Comparison of ENCODE assay signal across 8 cellular contexts in the genomic region with DNA sequence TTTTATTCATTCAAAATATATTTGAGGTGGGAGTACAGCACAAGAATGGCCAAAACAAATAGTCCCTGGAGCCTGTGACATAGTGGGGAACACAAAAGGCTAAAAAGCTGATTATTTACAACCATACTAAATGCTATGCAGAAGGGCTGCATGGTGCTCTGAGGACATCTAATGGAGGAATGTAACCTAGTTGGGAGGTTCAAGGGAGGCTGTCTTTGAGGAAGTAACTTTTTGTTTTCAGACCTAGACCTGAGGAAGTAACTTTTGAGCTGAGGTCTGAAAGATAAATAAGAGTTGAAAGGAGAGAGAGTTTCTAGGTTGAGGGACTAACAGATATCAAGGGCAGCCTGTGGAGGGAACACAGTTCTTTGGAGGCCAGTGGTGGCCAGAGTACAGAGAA. TPM values are rescaled to one million over a fixed set of nuclear protein-coding genes. Genes with fewer than 3 reads are reported as not detected.
DNase-seq lines count a peak whose midpoint lies in the region; ATAC-seq and TF ChIP-seq lines count a peak whose summit lies in the region.

No MANE protein-coding gene starts in this region.

- no peaks in the 10 kb centered on the region for H3K4me1 ChIP-seq in RWPE2 (ENCODE audit: insufficient read depth, poor library complexity, severe bottlenecking)

- H3K36me3 ChIP-seq in RWPE2 (ENCODE audit: low read depth): peaks cover 10% of the 10 kb centered on the region

- no peaks in the 10 kb centered on the region for H3K9me3 ChIP-seq in RWPE2 (ENCODE audit: severe bottlenecking)

- CTCF ChIA-PET in activated CD8-positive, alpha-beta memory T cell treated with anti-CD3 and anti-CD28 coated beads, Interleukin-2, amount 10 ng/mL, durations not matched to agents 7 days and 5 days (lab: Charles Lee): interaction anchor here (0.7 to 9.6 kb wide), 38 partner anchors 9 to 452 kb away, joined by 3 to 334 read pairs (median 4); a partner anchor contains a TSS

- no peaks in the 10 kb centered on the region for H3K9me3 Mint-ChIP-seq in activated CD8-positive, alpha-beta memory T cell treated with anti-CD3 and anti-CD28 coated beads, Interleukin-2, amount 10 ng/mL, durations not matched to agents 7 days and 5 days (ENCODE audit: low read depth)

- H3K27ac ChIP-seq in RWPE2 (ENCODE audit: poor library complexity, severe bottlenecking): no peak overlapping the region
- peak overlapping the region; percentile 19 for H3K27ac ChIP-seq in cingulate gyrus (ENCODE audit: low read depth, low read length)

- no peak overlapping the region for H3K4me3 Mint-ChIP-seq in activated CD8-positive, alpha-beta memory T cell treated with anti-CD3 and anti-CD28 coated beads, Interleukin-2, amount 10 ng/mL, durations not matched to agents 7 days and 5 days

- DNase-seq in activated CD8-positive, alpha-beta memory T cell treated with anti-CD3 and anti-CD28 coated beads, Interleukin-2, amount 10 ng/mL, durations not matched to agents 7 days and 5 days: peak; percentile 72
- DNase-seq in activated CD8-positive, alpha-beta memory T cell treated with anti-CD3 and anti-CD28 coated beads, Interleukin-2, amount 50 U/mL, for 48 hours: no peak
- DNase-seq in RWPE2 (ENCODE audit: low spot score) (no peak), lung microvascular endothelial cell (ENCODE audit: low read depth in 2 of 2) (peak; percentile 75 to 76), cerebellar nuclear complex (lab: John Stamatoyannopoulos, UW) (no peak)

- TF ChIP-seq CTCF in RWPE2 (IDR thresholded peaks at IDR 0.05; ENCODE audit: poor library complexity, severe bottlenecking): peak; percentile 82

- H3K4me3 ChIP-seq in RWPE2 (ENCODE audit: severe bottlenecking): no peak overlapping the region

- peaks cover 12% of the 10 kb centered on the region for H3K4me1 Mint-ChIP-seq in activated CD8-positive, alpha-beta memory T cell treated with anti-CD3 and anti-CD28 coated beads, Interleukin-2, amount 10 ng/mL, durations not matched to agents 7 days and 5 days

- H3K36me3 Mint-ChIP-seq in activated CD8-positive, alpha-beta memory T cell treated with anti-CD3 and anti-CD28 coated beads, Interleukin-2, amount 10 ng/mL, durations not matched to agents 7 days and 5 days: peaks cover 6% of the 10 kb centered on the region

- H3K27me3 ChIP-seq in RWPE2 (ENCODE audit: insufficient read depth, poor library complexity, severe bottlenecking): no peaks in the 10 kb centered on the region

- ATAC-seq in activated CD8-positive, alpha-beta memory T cell treated with anti-CD3 and anti-CD28 coated beads, Interleukin-2, amount 10 ng/mL, durations not matched to agents 7 days and 5 days: peak; percentile 90
- ATAC-seq in GM19463 (IDR thresholded peaks at IDR 0.05; ENCODE audit: unreplicated experiment): peak; percentile 67
- ATAC-seq in HG03520 (IDR thresholded peaks at IDR 0.05; ENCODE audit: unreplicated experiment): peak; percentile 57
- ATAC-seq in RWPE2 (ENCODE audit: low read depth): peak; percentile 58

- H3K27ac Mint-ChIP-seq in activated CD8-positive, alpha-beta memory T cell treated with anti-CD3 and anti-CD28 coated beads, Interleukin-2, amount 10 ng/mL, durations not matched to agents 7 days and 5 days: no peak overlapping the region

- no peaks in the 10 kb centered on the region for H3K27me3 Mint-ChIP-seq in activated CD8-positive, alpha-beta memory T cell treated with anti-CD3 and anti-CD28 coated beads, Interleukin-2, amount 10 ng/mL, durations not matched to agents 7 days and 5 days

RNA-seq across cellular contexts. Expression of a gene that starts 34.8 kb away (rescaled TPM):
- total RNA-seq in activated CD8-positive, alpha-beta memory T cell treated with anti-CD3 and anti-CD28 coated beads, Interleukin-2, amount 10 ng/mL, durations not matched to agents 7 days and 5 days: 10 to 100 TPM; 42.4 to 54.8 TPM
- 5.4 and 7.3 TPM in 2 replicates for total RNA-seq in lung microvascular endothelial cell

Comparison
In these comparisons a context has a peak if more than half of its experiments do, and no peak if none do; other contexts are left out.
1. DNase-seq: peak in activated CD8-positive, alpha-beta memory T cell treated with anti-CD3 and anti-CD28 coated beads, Interleukin-2, amount 10 ng/mL, durations not matched to agents 7 days and 5 days (single experiment) and lung microvascular endothelial cell (2 of 2); none in activated CD8-positive, alpha-beta memory T cell treated with anti-CD3 and anti-CD28 coated beads, Interleukin-2, amount 50 U/mL, for 48 hours (single experiment), RWPE2 (single experiment) and cerebellar nuclear complex (0 of 2).
2. Peak in every context shown above with its lines, with median percentiles within 50 percentile points of each other: ATAC-seq.